ENCODE assay signal across 8 cellular contexts in genomic region chr15:101088788-101089578, GRCh38.
A peak's percentile ranks its signal among the peaks of the same experiment; 100 is the strongest.
DNase-seq lines count a peak whose midpoint lies in the region; ATAC-seq and TF ChIP-seq lines count a peak whose summit lies in the region.

No MANE protein-coding gene starts in this region.

- no peaks in the 10 kb centered on the region for H4K20me1 ChIP-seq in OCI-LY3 (ENCODE audit: insufficient read depth, low read length)

- TF ChIP-seq CTCF in OCI-LY3 (IDR thresholded peaks at IDR 0.05; ENCODE audit: low read depth, low read length) = peak; percentile 98

- H3K27ac ChIP-seq in OCI-LY3 (ENCODE audit: low read length) = no peak overlapping the region
- H3K27ac ChIP-seq in substantia nigra (ENCODE audit: low read depth, low read length, poor library complexity, severe bottlenecking) = no peak overlapping the region

- H3K36me3 ChIP-seq in OCI-LY3 (replicated peaks; ENCODE audit: low read depth, low read length) = no peaks in the 10 kb centered on the region

- peak overlapping the region; percentile 83 for H3K4me2 ChIP-seq in OCI-LY3 (ENCODE audit: low read length)

- 0 out of 2 replicates have a peak, but pooled peaks cover 4% of the 10 kb centered on the region for H3K27me3 ChIP-seq in OCI-LY3 (ENCODE audit: low read depth, low read length)

- H3K79me2 ChIP-seq in OCI-LY3 (ENCODE audit: low read length) = no peaks in the 10 kb centered on the region

- peak overlapping the region; percentile 72 for H3K4me3 ChIP-seq in OCI-LY3 (ENCODE audit: low read length)

- H3K4me3 Mint-ChIP-seq in activated T-cell treated with anti-CD3 and anti-CD28 coated beads, Interleukin-2, amount 50 U/mL, for 24 hours = no peak overlapping the region

- no peaks in the 10 kb centered on the region for H3K27me3 Mint-ChIP-seq in activated T-cell treated with anti-CD3 and anti-CD28 coated beads, Interleukin-2, amount 50 U/mL, for 24 hours

- peak overlapping the region; percentile 90 for H2AFZ ChIP-seq in OCI-LY3 (ENCODE audit: low read depth, low read length)

- DNase-seq in SIG-M5 treated with dmso at 0.1 percent for 504 hours (lab: John Stamatoyannopoulos, UW; ENCODE audit: unreplicated experiment) (peak; percentile 28), SIG-M5 (lab: John Stamatoyannopoulos, UW) (no peak), fibroblast of peridontal ligament (ENCODE audit: extremely low read depth) (peak; percentile 57), nucleus accumbens (lab: John Stamatoyannopoulos, UW) (peak in 45 of 56 donors; percentile 4 to 75 (median 32)), substantia nigra (lab: John Stamatoyannopoulos, UW) (peak in 39 of 49 donors; percentile 9 to 79 (median 49))
- peak; percentile 92 for DNase-seq in activated T-cell treated with anti-CD3 and anti-CD28 coated beads, Interleukin-2, amount 50 U/mL, for 24 hours

- H3K4me1 ChIP-seq in OCI-LY3 (ENCODE audit: low read length) = no peaks in the 10 kb centered on the region

- ATAC-seq in HG03135 (IDR thresholded peaks at IDR 0.05; ENCODE audit: unreplicated experiment) = peak; percentile 82

- peaks cover 10% of the 10 kb centered on the region for H3K4me1 Mint-ChIP-seq in activated T-cell treated with anti-CD3 and anti-CD28 coated beads, Interleukin-2, amount 50 U/mL, for 24 hours (ENCODE audit: low read depth)

- H3K36me3 Mint-ChIP-seq in activated T-cell treated with anti-CD3 and anti-CD28 coated beads, Interleukin-2, amount 50 U/mL, for 24 hours (ENCODE audit: low read depth) = no peaks in the 10 kb centered on the region

- no peak overlapping the region for H3K27ac Mint-ChIP-seq in activated T-cell treated with anti-CD3 and anti-CD28 coated beads, Interleukin-2, amount 50 U/mL, for 24 hours

- H3K9me3 Mint-ChIP-seq in activated T-cell treated with anti-CD3 and anti-CD28 coated beads, Interleukin-2, amount 50 U/mL, for 24 hours = no peaks in the 10 kb centered on the region

- no peaks in the 10 kb centered on the region for H3K9me3 ChIP-seq in OCI-LY3 (ENCODE audit: insufficient read depth, low read length)

- peak overlapping the region; percentile 37 for H3K9ac ChIP-seq in OCI-LY3 (ENCODE audit: low read length)
